Comparison of ENCODE assay signal across 8 cellular contexts in genomic region chr2:219252900-219253752, GRCh38. TPM values are rescaled to one million over a fixed set of nuclear protein-coding genes. Genes with fewer than 3 reads are reported as not detected.
DNase-seq lines count a peak whose midpoint lies in the region; ATAC-seq and TF ChIP-seq lines count a peak whose summit lies in the region.

TSS of gene TUBA4B (plus strand) at chr2:219253243. CDS start at chr2:219253408, 165 bp downstream.

- H3K27ac Mint-ChIP-seq in T-helper 17 cell: peak within 1 kb of the TSS; percentile 96

- 2% methylated on average over 17 of the region's 49 CpGs for WGBS in mammary epithelial cell (ENCODE audit: low coverage, missing lambda C conversion rate)

- H3K36me3 ChIP-seq in mammary epithelial cell (ENCODE audit: insufficient read depth, low read length): peaks cover 16% of the 10 kb centered on the region

- H3K27ac ChIP-seq in mammary epithelial cell (ENCODE audit: insufficient read depth, low read depth, low read length): peak within 1 kb of the TSS; percentile 76

- peaks cover 57% of the 10 kb centered on the region for H3K4me1 ChIP-seq in mammary epithelial cell (ENCODE audit: insufficient read depth, low read length)

- ATAC-seq in GM18907 (IDR thresholded peaks at IDR 0.05; ENCODE audit: unreplicated experiment): peak; percentile 10
- peak; percentile 43 for ATAC-seq in T-helper 17 cell

- no peaks in the 10 kb centered on the region for H4K20me1 ChIP-seq in mammary epithelial cell (ENCODE audit: insufficient read depth, low read length)

- dilution Hi-C loops in mammary epithelial cell (cut with HindIII; ENCODE audit: low sequenced_read_pairs): loop anchor here (5.0 kb wide), 2 partner anchors 44 to 71 kb away; no protein-coding TSS in a partner anchor

- peak within 1 kb of the TSS; percentile 92 for H2AFZ ChIP-seq in mammary epithelial cell (ENCODE audit: low read depth, low read length)

- peak within 1 kb of the TSS; percentile 80 for H3K9ac ChIP-seq in mammary epithelial cell (ENCODE audit: insufficient read depth, low read length)

- CTCF ChIA-PET in mammary epithelial cell (lab: Charles Lee; ENCODE audit: low non-redundant PET): interaction anchor here (0.6 to 1.2 kb wide), 2 partner anchors 42 to 242 kb away, joined by 3 read pairs; no protein-coding TSS in a partner anchor

- peaks cover 47% of the 10 kb centered on the region for H3K4me1 Mint-ChIP-seq in T-helper 17 cell

- DNase-seq in AG09309 (ENCODE audit: low read depth) (no peak), HK-2 (ENCODE audit: unreplicated experiment) (peak; percentile 82), T-helper 17 cell (peak in 1 of 3 donors; percentile 27), mammary epithelial cell (peak; percentile 75), islet precursor cell (peak; percentile 65), middle frontal gyrus (ENCODE audit: extremely low spot score, low spot score) (no peak)
- DNase-seq in stimulated activated CD4-positive, alpha-beta T cell treated with anti-CD3 and anti-CD28 coated beads, Interleukin-12 subunit alpha, Interleukin-12 subunit beta, amount 100 ng/mL, for 48 hours (ENCODE audit: low read depth in 2 of 3, low spot score in 1 of 3): peak in 2 of 3 donors; percentile 32 to 40

- intact Hi-C loops in mammary epithelial cell (cut with micrococcal nuclease): loop anchor here (1.0 to 2.0 kb wide), 4 partner anchors 21 to 277 kb away; partner anchors contain the start of gene ABCB6

- H3K4me2 ChIP-seq in mammary epithelial cell (ENCODE audit: insufficient read depth, low read depth, low read length): peak within 1 kb of the TSS; percentile 99

- H3K27me3 ChIP-seq in mammary epithelial cell (ENCODE audit: insufficient read depth, low read length): no peaks in the 10 kb centered on the region

- peak within 1 kb of the TSS; percentile 90 for H3K4me3 Mint-ChIP-seq in T-helper 17 cell

- H3K79me2 ChIP-seq in mammary epithelial cell (ENCODE audit: insufficient read depth, low read length): peaks cover 43% of the 10 kb centered on the region

- no peak for TF ChIP-seq CTCF in AG09309 (IDR thresholded peaks at IDR 0.05; ENCODE audit: control insufficient read depth, insufficient read depth, low read depth, low read length, missing control alignments)
- TF ChIP-seq CTCF in mammary epithelial cell (conservative IDR thresholded peaks at IDR 0.05 in 1 of 2, IDR thresholded peaks at IDR 0.05 in 1 of 2; ENCODE audit: extremely low read depth in 1 of 2, insufficient read depth in 1 of 2, low read depth in 1 of 2, low read length in 2 of 2): no peak

- in situ Hi-C loops in mammary epithelial cell (cut with MboI; ENCODE audit: low sequenced_read_pairs in 2 of 2): no loop called here

- H3K9me3 ChIP-seq in T-helper 17 cell (ENCODE audit: control insufficient read depth, low read length, poor library complexity, severe bottlenecking) (no peaks in the 10 kb centered on the region), mammary epithelial cell (replicated peaks; ENCODE audit: insufficient read depth, low read length) (no peaks in the 10 kb centered on the region)

- peaks cover 10% of the 10 kb centered on the region for H3K36me3 Mint-ChIP-seq in T-helper 17 cell (ENCODE audit: low read depth)

- H3K4me3 ChIP-seq in AG09309 (ENCODE audit: control insufficient read depth, low read depth, low read length) (peak within 1 kb of the TSS; percentile 52), mammary epithelial cell (replicated peaks in 1 of 3; ENCODE audit: insufficient read depth in 1 of 3, low read depth in 2 of 3, low read length in 3 of 3) (peak within 1 kb of the TSS; percentile 69 to 82 (median 81))

- no peaks in the 10 kb centered on the region for H3K27me3 Mint-ChIP-seq in T-helper 17 cell

- BruUV-seq in mammary epithelial cell (replicated peaks; lab: Mats Ljungman, UMichigan): TSS peak; percentile 70

RNA-seq across cellular contexts. Expression of gene TUBA4B, which starts in this region (rescaled TPM):
- not detected for total RNA-seq in T-helper 17 cell
- total RNA-seq in mammary epithelial cell: not detected
- 0.08 TPM for polyA plus RNA-seq in mammary epithelial cell
- polyA minus RNA-seq in mammary epithelial cell: not detected

Comparison
In these comparisons a context has a peak if more than half of its experiments do, and no peak if none do; other contexts are left out.
1. Peak in ATAC-seq in T-helper 17 cell; RNA of the gene not detected or under 1 TPM.
2. Peak in DNase-seq, H3K4me3 ChIP-seq, H3K27ac ChIP-seq, H3K9ac ChIP-seq and H3K4me2 ChIP-seq in mammary epithelial cell; RNA of the gene not detected or under 1 TPM.
3. DNase-seq: peak in HK-2 (single experiment), islet precursor cell (single experiment) and stimulated activated CD4-positive, alpha-beta T cell treated with anti-CD3 and anti-CD28 coated beads, Interleukin-12 subunit alpha, Interleukin-12 subunit beta, amount 100 ng/mL, for 48 hours (2 of 3); none in AG09309 (single experiment) and middle frontal gyrus (single experiment).